Comparison of ENCODE assay signal across 1 cellular context in genomic region chr2:222835142-222835822, GRCh38.
TF ChIP-seq lines count a peak whose summit lies in the region.

No MANE protein-coding gene starts in this region.

TF ChIP-seq in K562, 482 proteins besides CTCF, POLR2A, EP300 and RAD21 (continued from another document and continues in another):
- peak; percentile 64; the same call in 1 of the 2 replicates for TF ChIP-seq SOX6 (IDR thresholded peaks at IDR 0.05)
- no peak for TF ChIP-seq FOXJ2 (tag; IDR thresholded peaks at IDR 0.05)
- TF ChIP-seq ZNF583 (CRISPR knock-in tag; IDR thresholded peaks at IDR 0.05), result no peak
- no peak for TF ChIP-seq GMEB1 (CRISPR knock-in tag; IDR thresholded peaks at IDR 0.05)
- no peak for TF ChIP-seq CEBPZ (IDR thresholded peaks at IDR 0.05; ENCODE audit: borderline replicate concordance, low read depth, low read length)
- TF ChIP-seq PHB2 (IDR thresholded peaks at IDR 0.05; ENCODE audit: low read depth), result no peak
- no peak for TF ChIP-seq FOS (IDR thresholded peaks at IDR 0.05; ENCODE audit: extremely low read depth, insufficient read length)
- TF ChIP-seq CLOCK (CRISPR knock-in tag; IDR thresholded peaks at IDR 0.05; ENCODE audit: borderline replicate concordance), result peak; percentile 36; the same call in 1 of the 2 replicates
- TF ChIP-seq ZNF695 (CRISPR knock-in tag; IDR thresholded peaks at IDR 0.05), result no peak
- no peak for TF ChIP-seq DIDO1 (tag; IDR thresholded peaks at IDR 0.05; ENCODE audit: low read depth)
- TF ChIP-seq CAMTA2 (CRISPR knock-in tag; conservative IDR thresholded peaks at IDR 0.05), result no peak
- no peak for TF ChIP-seq TCF15 (CRISPR knock-in tag; IDR thresholded peaks at IDR 0.05)
- TF ChIP-seq FOXP4 (CRISPR knock-in tag; IDR thresholded peaks at IDR 0.05; ENCODE audit: borderline replicate concordance), result no peak
- TF ChIP-seq ZNF696 (CRISPR knock-in tag; conservative IDR thresholded peaks at IDR 0.05), result no peak
- TF ChIP-seq NFIC (IDR thresholded peaks at IDR 0.05), result peak; percentile 55; the same call in 1 of the 2 replicates
- no peak for TF ChIP-seq THAP12 (CRISPR knock-in tag; IDR thresholded peaks at IDR 0.05)
- no peak for TF ChIP-seq ZNF639 (CRISPR knock-in tag; conservative IDR thresholded peaks at IDR 0.05 in 1 of 2, IDR thresholded peaks at IDR 0.05 in 1 of 2)
- no peak for TF ChIP-seq ZNF395 (CRISPR knock-in tag; IDR thresholded peaks at IDR 0.05)
- no peak for TF ChIP-seq RB1 (IDR thresholded peaks at IDR 0.05; ENCODE audit: low read depth)
- TF ChIP-seq GABPA (tag; conservative IDR thresholded peaks at IDR 0.05; ENCODE audit: low read depth), result no peak
- TF ChIP-seq TEAD1 (CRISPR knock-in tag; IDR thresholded peaks at IDR 0.05), result no peak
- TF ChIP-seq CXXC5 (CRISPR knock-in tag; IDR thresholded peaks at IDR 0.05), result peak; percentile 33; the same call in 1 of the 2 replicates
- TF ChIP-seq TAL1 (IDR thresholded peaks at IDR 0.05), result no peak
- TF ChIP-seq TGIF2 (CRISPR knock-in tag; IDR thresholded peaks at IDR 0.05), result no peak
- TF ChIP-seq FOSL1 (tag; conservative IDR thresholded peaks at IDR 0.05), result no peak
- TF ChIP-seq PTRF (tag; IDR thresholded peaks at IDR 0.05), result no peak
- no peak for TF ChIP-seq ZBTB26 (CRISPR knock-in tag; IDR thresholded peaks at IDR 0.05)
- TF ChIP-seq ADNP (tag; IDR thresholded peaks at IDR 0.05), result no peak
- TF ChIP-seq CEBPG (CRISPR knock-in tag; IDR thresholded peaks at IDR 0.05), result no peak
- TF ChIP-seq CEBPG (tag; conservative IDR thresholded peaks at IDR 0.05 in 1 of 2, IDR thresholded peaks at IDR 0.05 in 1 of 2), result 0 out of 4 replicates have a peak, but pooled peaks of 1 of the 2 experiments have one; percentile 33
- TF ChIP-seq ZNF184 (CRISPR knock-in tag; IDR thresholded peaks at IDR 0.05), result no peak
- no peak for TF ChIP-seq CUX1 (CRISPR knock-in tag; IDR thresholded peaks at IDR 0.05)
- no peak for TF ChIP-seq NRF1 (conservative IDR thresholded peaks at IDR 0.05 in 1 of 2, IDR thresholded peaks at IDR 0.05 in 1 of 2)
- no peak for TF ChIP-seq SMARCB1 (IDR thresholded peaks at IDR 0.05; ENCODE audit: insufficient read length, low read depth)
- TF ChIP-seq NCOA2 (IDR thresholded peaks at IDR 0.05; ENCODE audit: partially characterized antibody in 2 of 2), result no peak
- peak; percentile 74 for TF ChIP-seq BHLHE40 (IDR thresholded peaks at IDR 0.05; ENCODE audit: low read length)
- no peak for TF ChIP-seq ZNF140 (CRISPR knock-in tag; IDR thresholded peaks at IDR 0.05)
- no peak for TF ChIP-seq KAT7 (CRISPR knock-in tag; IDR thresholded peaks at IDR 0.05; ENCODE audit: borderline replicate concordance)
- TF ChIP-seq TCFL5 (CRISPR knock-in tag; conservative IDR thresholded peaks at IDR 0.05), result no peak
- no peak for TF ChIP-seq ZNF778 (CRISPR knock-in tag; IDR thresholded peaks at IDR 0.05)
- no peak for TF ChIP-seq CC2D1A (IDR thresholded peaks at IDR 0.05)
- no peak for TF ChIP-seq GATAD2B (IDR thresholded peaks at IDR 0.05; ENCODE audit: borderline replicate concordance)
